8 cellular contexts compared by ENCODE assay signal in the genomic region with DNA sequence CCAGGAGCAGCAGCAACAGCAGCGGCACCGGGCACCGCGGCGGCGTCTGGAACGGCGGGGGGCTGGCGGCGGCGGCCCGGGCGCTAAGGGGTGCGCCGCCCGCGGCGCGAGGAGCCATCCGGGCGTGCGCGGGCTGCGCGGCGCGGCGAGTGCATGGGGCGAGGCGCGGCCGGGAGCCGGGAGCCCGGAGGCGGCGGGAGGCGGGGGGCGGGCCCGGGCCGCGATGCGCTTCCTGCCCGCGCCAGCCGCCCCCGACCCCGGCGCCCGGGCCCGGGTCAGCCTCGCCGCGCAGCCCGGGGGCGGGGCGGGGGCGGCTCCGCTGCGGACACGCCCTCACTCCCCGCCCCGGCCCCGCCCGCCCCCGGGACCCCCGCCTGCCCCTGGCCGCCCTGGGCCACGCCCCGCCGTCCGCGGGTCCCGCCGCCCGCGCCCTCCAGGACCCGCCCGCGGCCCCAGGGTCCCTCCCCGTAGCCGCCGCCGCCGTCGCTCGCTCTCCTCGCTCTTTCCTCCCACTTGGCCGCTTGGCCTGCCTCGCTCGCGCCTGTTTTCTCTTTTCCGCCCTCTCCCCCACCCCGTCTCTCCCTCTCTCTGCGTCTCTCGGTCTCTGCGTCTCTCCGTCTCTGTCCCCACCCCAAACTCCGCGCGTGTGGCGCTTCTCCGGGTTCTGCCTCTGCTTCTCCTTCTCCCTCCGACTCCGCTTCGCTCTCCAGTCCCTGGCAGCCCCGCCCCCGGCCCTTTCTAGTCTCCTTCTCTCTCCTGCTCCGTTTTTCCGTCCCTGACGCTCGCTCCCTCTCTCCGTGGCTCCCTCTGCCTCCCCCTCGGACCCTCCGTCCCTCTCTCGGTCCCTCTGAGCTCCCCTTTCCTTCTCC. TPM values are rescaled to one million over a fixed set of nuclear protein-coding genes. Genes with fewer than 3 reads are reported as not detected.
DNase-seq lines count a peak whose midpoint lies in the region; ATAC-seq and TF ChIP-seq lines count a peak whose summit lies in the region.

A gene with protein sequence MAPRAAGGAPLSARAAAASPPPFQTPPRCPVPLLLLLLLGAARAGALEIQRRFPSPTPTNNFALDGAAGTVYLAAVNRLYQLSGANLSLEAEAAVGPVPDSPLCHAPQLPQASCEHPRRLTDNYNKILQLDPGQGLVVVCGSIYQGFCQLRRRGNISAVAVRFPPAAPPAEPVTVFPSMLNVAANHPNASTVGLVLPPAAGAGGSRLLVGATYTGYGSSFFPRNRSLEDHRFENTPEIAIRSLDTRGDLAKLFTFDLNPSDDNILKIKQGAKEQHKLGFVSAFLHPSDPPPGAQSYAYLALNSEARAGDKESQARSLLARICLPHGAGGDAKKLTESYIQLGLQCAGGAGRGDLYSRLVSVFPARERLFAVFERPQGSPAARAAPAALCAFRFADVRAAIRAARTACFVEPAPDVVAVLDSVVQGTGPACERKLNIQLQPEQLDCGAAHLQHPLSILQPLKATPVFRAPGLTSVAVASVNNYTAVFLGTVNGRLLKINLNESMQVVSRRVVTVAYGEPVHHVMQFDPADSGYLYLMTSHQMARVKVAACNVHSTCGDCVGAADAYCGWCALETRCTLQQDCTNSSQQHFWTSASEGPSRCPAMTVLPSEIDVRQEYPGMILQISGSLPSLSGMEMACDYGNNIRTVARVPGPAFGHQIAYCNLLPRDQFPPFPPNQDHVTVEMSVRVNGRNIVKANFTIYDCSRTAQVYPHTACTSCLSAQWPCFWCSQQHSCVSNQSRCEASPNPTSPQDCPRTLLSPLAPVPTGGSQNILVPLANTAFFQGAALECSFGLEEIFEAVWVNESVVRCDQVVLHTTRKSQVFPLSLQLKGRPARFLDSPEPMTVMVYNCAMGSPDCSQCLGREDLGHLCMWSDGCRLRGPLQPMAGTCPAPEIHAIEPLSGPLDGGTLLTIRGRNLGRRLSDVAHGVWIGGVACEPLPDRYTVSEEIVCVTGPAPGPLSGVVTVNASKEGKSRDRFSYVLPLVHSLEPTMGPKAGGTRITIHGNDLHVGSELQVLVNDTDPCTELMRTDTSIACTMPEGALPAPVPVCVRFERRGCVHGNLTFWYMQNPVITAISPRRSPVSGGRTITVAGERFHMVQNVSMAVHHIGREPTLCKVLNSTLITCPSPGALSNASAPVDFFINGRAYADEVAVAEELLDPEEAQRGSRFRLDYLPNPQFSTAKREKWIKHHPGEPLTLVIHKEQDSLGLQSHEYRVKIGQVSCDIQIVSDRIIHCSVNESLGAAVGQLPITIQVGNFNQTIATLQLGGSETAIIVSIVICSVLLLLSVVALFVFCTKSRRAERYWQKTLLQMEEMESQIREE (N-terminal part only) (minus strand): TSS at position 155 of the 869 bp plus-strand sequence. CDS start 37 bp downstream, at position 118.

- H3K4me1 ChIP-seq in mononuclear cell (ENCODE audit: insufficient read depth, low read length) = peaks cover 63% of the 10 kb centered on the region

- H3K9me3 ChIP-seq in mononuclear cell (ENCODE audit: low read depth, low read length) = no peaks in the 10 kb centered on the region

- H3K4me3 Mint-ChIP-seq in activated CD4-positive, alpha-beta T cell treated with anti-CD3 and anti-CD28 coated beads for 36 hours = peak within 1 kb of the TSS; percentile 78

- intact Hi-C loops in activated CD4-positive, alpha-beta T cell treated with anti-CD3 and anti-CD28 coated beads for 36 hours (cut with DNase I, micrococcal nuclease) = loop anchor here (2.0 to 10.0 kb wide), 3 partner anchors 20 to 114 kb away; no protein-coding TSS in a partner anchor

- POLR2A ChIA-PET in activated CD4-positive, alpha-beta T cell treated with anti-CD3 and anti-CD28 coated beads for 36 hours (lab: Charles Lee) = no interaction called here

- peak within 1 kb of the TSS; percentile 38 for H3K4me3 ChIP-seq in mononuclear cell (ENCODE audit: low read length)

- H3K9me3 Mint-ChIP-seq in activated CD4-positive, alpha-beta T cell treated with anti-CD3 and anti-CD28 coated beads for 36 hours (ENCODE audit: low read depth) = no peaks in the 10 kb centered on the region

- TF ChIP-seq CTCF in subcutaneous adipose tissue (IDR thresholded peaks at IDR 0.05; ENCODE audit: low read depth) = no peak

- peak; percentile 47 for ATAC-seq in activated CD4-positive, alpha-beta T cell treated with anti-CD3 and anti-CD28 coated beads for 36 hours
- ATAC-seq in esophagus mucosa (peak; percentile 47), GM21447 (IDR thresholded peaks at IDR 0.05; ENCODE audit: unreplicated experiment) (no peak)

- peaks cover 7% of the 10 kb centered on the region for H3K27me3 ChIP-seq in mononuclear cell (ENCODE audit: insufficient read depth, low read length)

- DNase-seq in activated CD4-positive, alpha-beta T cell treated with anti-CD3 and anti-CD28 coated beads for 36 hours = peak; percentile 52
- no peak for DNase-seq in activated CD4-positive, alpha-beta T cell treated with anti-CD3 and anti-CD28 coated beads, Interleukin-2, amount 50 U/mL, for 4 hours
- peak; percentile 66 for DNase-seq in NCI-H2227 (lab: John Stamatoyannopoulos, UW; ENCODE audit: unreplicated experiment)
- peak; percentile 42 to 53 for DNase-seq in activated T-cell treated with anti-CD3 and anti-CD28 coated beads, Interleukin-2, amount 50 U/mL, for 48 hours

- peaks cover 18% of the 10 kb centered on the region for H3K27me3 Mint-ChIP-seq in activated CD4-positive, alpha-beta T cell treated with anti-CD3 and anti-CD28 coated beads for 36 hours

- H3K4me1 Mint-ChIP-seq in activated CD4-positive, alpha-beta T cell treated with anti-CD3 and anti-CD28 coated beads for 36 hours = peaks cover 10% of the 10 kb centered on the region

- H3K27ac Mint-ChIP-seq in activated CD4-positive, alpha-beta T cell treated with anti-CD3 and anti-CD28 coated beads for 36 hours = peak within 1 kb of the TSS; percentile 89

- H3K36me3 Mint-ChIP-seq in activated CD4-positive, alpha-beta T cell treated with anti-CD3 and anti-CD28 coated beads for 36 hours (ENCODE audit: low read depth) = no peaks in the 10 kb centered on the region

- CTCF ChIA-PET in activated CD4-positive, alpha-beta T cell treated with anti-CD3 and anti-CD28 coated beads for 36 hours (lab: Charles Lee) = interaction anchor here (0.7 to 2.0 kb wide), 3 partner anchors 25 to 117 kb away, joined by 4 to 7 read pairs (median 5); no protein-coding TSS in a partner anchor

RNA-seq across cellular contexts. Expression of the gene that starts here (rescaled TPM):
- 1 to 10 TPM; 3.1 to 4.6 TPM for total RNA-seq in activated CD4-positive, alpha-beta T cell treated with anti-CD3 and anti-CD28 coated beads for 36 hours
- total RNA-seq in esophagus mucosa (15.8 TPM), mononuclear cell (38.7 TPM), subcutaneous adipose tissue (100 to 1,000 TPM; 191 to 351 (median 205) TPM)

Comparison
In these comparisons a context has a peak if more than half of its experiments do, and no peak if none do; other contexts are left out.
1. DNase-seq: peak in activated CD4-positive, alpha-beta T cell treated with anti-CD3 and anti-CD28 coated beads for 36 hours (single experiment), NCI-H2227 (single experiment) and activated T-cell treated with anti-CD3 and anti-CD28 coated beads, Interleukin-2, amount 50 U/mL, for 48 hours (2 of 2); none in activated CD4-positive, alpha-beta T cell treated with anti-CD3 and anti-CD28 coated beads, Interleukin-2, amount 50 U/mL, for 4 hours (0 of 2).